25 cellular contexts compared by ENCODE assay signal in the genomic region with DNA sequence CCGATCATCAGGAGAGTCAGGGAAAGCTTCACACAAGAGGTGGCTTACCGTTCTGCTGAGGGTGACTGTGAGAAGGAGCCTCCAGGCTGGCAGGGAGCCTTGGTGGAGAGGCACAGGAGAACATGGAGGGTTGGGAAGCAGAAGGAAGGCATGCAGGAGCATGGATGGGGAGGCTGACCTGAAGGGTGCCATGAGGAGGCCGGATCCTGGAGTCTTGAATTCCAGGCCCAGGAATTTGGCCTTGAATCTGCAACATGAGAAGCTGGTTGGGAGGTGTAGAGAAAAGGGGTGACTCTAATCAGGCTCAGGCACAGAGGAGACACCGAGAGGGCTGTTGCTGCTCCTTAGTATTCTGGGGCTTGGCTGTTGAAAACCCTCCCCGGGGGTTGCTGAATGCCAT.
"Had no signal": no experiment of that assay in that cellular context is flagged by ENCODE, and none has a peak within 500 bp of the region (broad histone marks: within the 10 kb centered on the region; RNA-seq: fewer than 3 reads in every experiment).

No MANE protein-coding gene starts in this region.

- H3K27me3 Mint-ChIP-seq: activated B cell treated with CpG ODN at 0.5 μM for 24 hours; activated CD4-positive, alpha-beta T cell treated with anti-CD3 and anti-CD28 coated beads, Interleukin-2, amount 10 ng/mL, durations not matched to agents 24 days and 14 days; activated CD8-positive, alpha-beta memory T cell treated with anti-CD3 and anti-CD28 coated beads, Interleukin-2, amount 10 ng/mL, durations not matched to agents 7 days and 5 days; activated naive CD8-positive, alpha-beta T cell treated with anti-CD3 and anti-CD28 coated beads, Interleukin-2, amount 50 U/mL, for 24 hours; activated T-cell treated with anti-CD3 and anti-CD28 coated beads, Interleukin-2, amount 50 U/mL, for 24 hours; central memory CD8-positive, alpha-beta T cell; T-helper 17 cell had no signal

- H3K4me3 ChIP-seq: ascending aorta, body of pancreas had no signal

- H3K4me3 Mint-ChIP-seq: activated B cell treated with CpG ODN at 0.5 μM for 24 hours; activated CD4-positive, alpha-beta T cell treated with anti-CD3 and anti-CD28 coated beads, Interleukin-2, amount 10 ng/mL, durations not matched to agents 24 days and 14 days; activated CD8-positive, alpha-beta memory T cell treated with anti-CD3 and anti-CD28 coated beads, Interleukin-2, amount 10 ng/mL, durations not matched to agents 7 days and 5 days; activated naive CD8-positive, alpha-beta T cell treated with anti-CD3 and anti-CD28 coated beads, Interleukin-2, amount 50 U/mL, for 24 hours; activated T-cell treated with anti-CD3 and anti-CD28 coated beads, Interleukin-2, amount 50 U/mL, for 24 hours; activated T-helper 1 cell treated with anti-CD3 and anti-CD28 coated beads, Interleukin-12 subunit alpha, Interleukin-12 subunit beta, Interleukin-2, Interleukin-4 antibody, amounts not matched to agents 30 ng/mL and 10 ng/mL and 1 ng/mL, durations not matched to agents 14 hours and 24 hours and 36 hours; central memory CD8-positive, alpha-beta T cell; T-helper 17 cell had no signal

- H3K36me3 ChIP-seq: ascending aorta had no signal

- H3K36me3 Mint-ChIP-seq: activated CD8-positive, alpha-beta memory T cell treated with anti-CD3 and anti-CD28 coated beads, Interleukin-2, amount 10 ng/mL, durations not matched to agents 7 days and 5 days had no signal

- H3K9me3 ChIP-seq: ascending aorta, body of pancreas had no signal

- DNase-seq: activated B cell treated with CpG ODN at 0.5 μM for 24 hours; activated CD4-positive, alpha-beta T cell treated with anti-CD3 and anti-CD28 coated beads for 1 hour; activated CD4-positive, alpha-beta T cell treated with anti-CD3 and anti-CD28 coated beads, Interleukin-2, amount 10 ng/mL, durations not matched to agents 24 days and 14 days; activated CD4-positive, alpha-beta T cell treated with anti-CD3 and anti-CD28 coated beads, Interleukin-2, amount 50 U/mL, for 48 hours; activated CD8-positive, alpha-beta memory T cell treated with anti-CD3 and anti-CD28 coated beads, Interleukin-2, amount 10 ng/mL, durations not matched to agents 7 days and 5 days; activated effector memory CD4-positive, alpha-beta T cell treated with Interleukin-2 at 50 U/mL for 16 hours; activated naive CD4-positive, alpha-beta T cell; activated naive CD8-positive, alpha-beta T cell treated with anti-CD3 and anti-CD28 coated beads, Interleukin-2, amount 50 U/mL, for 24 hours; activated T-cell treated with anti-CD3 and anti-CD28 coated beads, Interleukin-2, amount 50 U/mL, for 24 hours; amniotic stem cell; body of pancreas; NCI-H1092; NCI-H1417; NCI-H1930; NCI-H345; NCI-H510A; NCI-H526 treated with DMSO at 0.1 percent for 48 hours; NCI-H82; SIG-M5; T-helper 17 cell; T-helper 9 cell had no signal

- H3K27ac ChIP-seq: ascending aorta, body of pancreas had no signal

- ATAC-seq: activated CD8-positive, alpha-beta memory T cell treated with anti-CD3 and anti-CD28 coated beads, Interleukin-2, amount 10 ng/mL, durations not matched to agents 7 days and 5 days; activated naive CD4-positive, alpha-beta T cell treated with anti-CD3 and anti-CD28 coated beads, Interleukin-2, amount 50 U/mL, for 72 hours; activated naive CD8-positive, alpha-beta T cell treated with anti-CD3 and anti-CD28 coated beads, Interleukin-2, amount 50 U/mL, for 24 hours; body of pancreas; T-helper 17 cell had no signal

- H3K4me1 Mint-ChIP-seq: activated CD4-positive, alpha-beta T cell treated with anti-CD3 and anti-CD28 coated beads, Interleukin-2, amount 10 ng/mL, durations not matched to agents 24 days and 14 days; activated CD8-positive, alpha-beta memory T cell treated with anti-CD3 and anti-CD28 coated beads, Interleukin-2, amount 10 ng/mL, durations not matched to agents 7 days and 5 days; activated naive CD8-positive, alpha-beta T cell treated with anti-CD3 and anti-CD28 coated beads, Interleukin-2, amount 50 U/mL, for 24 hours; central memory CD8-positive, alpha-beta T cell; T-helper 17 cell had no signal

- H3K27me3 ChIP-seq: ascending aorta, body of pancreas had no signal

- H3K27ac Mint-ChIP-seq: activated B cell treated with CpG ODN at 0.5 μM for 24 hours; activated CD4-positive, alpha-beta T cell treated with anti-CD3 and anti-CD28 coated beads, Interleukin-2, amount 10 ng/mL, durations not matched to agents 24 days and 14 days; activated CD8-positive, alpha-beta memory T cell treated with anti-CD3 and anti-CD28 coated beads, Interleukin-2, amount 10 ng/mL, durations not matched to agents 7 days and 5 days; activated naive CD4-positive, alpha-beta T cell treated with anti-CD3 and anti-CD28 coated beads, Interleukin-2, amount 50 U/mL, for 72 hours; activated naive CD8-positive, alpha-beta T cell treated with anti-CD3 and anti-CD28 coated beads, Interleukin-2, amount 50 U/mL, for 24 hours; activated T-cell treated with anti-CD3 and anti-CD28 coated beads, Interleukin-2, amount 50 U/mL, for 24 hours; activated T-helper 1 cell treated with anti-CD3 and anti-CD28 coated beads, Interleukin-12 subunit alpha, Interleukin-12 subunit beta, Interleukin-2, Interleukin-4 antibody, amounts not matched to agents 30 ng/mL and 10 ng/mL and 1 ng/mL, durations not matched to agents 14 hours and 24 hours and 36 hours; T-helper 17 cell had no signal

- H3K4me1 ChIP-seq: ascending aorta had no signal
